21 cellular contexts compared by ENCODE assay signal in genomic region chr10:83127942-83128575, GRCh38.
DNase-seq lines count a peak whose midpoint lies in the region; ATAC-seq, FAIRE-seq and TF ChIP-seq lines count a peak whose summit lies in the region.
"Had no signal": no experiment of that assay in that cellular context is flagged by ENCODE, and none has a peak within 500 bp of the region (broad histone marks: within the 10 kb centered on the region; RNA-seq: fewer than 3 reads in every experiment).

No MANE protein-coding gene starts in this region.

- H3K4me3 ChIP-seq in astrocyte of the cerebellum (ENCODE audit: low read depth, low read length) (no peak overlapping the region), esophagus squamous epithelium (no peak overlapping the region)
- H3K4me3 ChIP-seq: A549, SJCRH30 had no signal

- H3K4me1 ChIP-seq in esophagus squamous epithelium: peaks cover 0 to 15% (median 0%) of the 10 kb centered on the region in 3 donors
- H3K4me1 ChIP-seq: A549, Caco-2, SJCRH30 had no signal

- H3K36me3 Mint-ChIP-seq in nephron progenitor cell (ENCODE audit: low read depth): no peaks in the 10 kb centered on the region
- no peaks in the 10 kb centered on the region for H3K36me3 Mint-ChIP-seq in activated T-helper 2 cell treated with anti-CD3 and anti-CD28 coated beads, Interferon-gamma antibody, Interleukin-2, Interleukin-4, amounts not matched to agents 10 μg/mL and 5 μg/mL and 100 μg/mL, durations not matched to agents 14 hours and 24 hours and 36 hours (ENCODE audit: low read depth)

- H3K27me3 ChIP-seq in esophagus squamous epithelium: no peaks in the 10 kb centered on the region
- H3K27me3 ChIP-seq: SJCRH30 had no signal

- FAIRE-seq in RCC 7860 (lab: Jason Lieb, UNC): no peak
- FAIRE-seq: A549, GM12891, HepG2 had no signal

- no peak overlapping the region for H3K27ac Mint-ChIP-seq in nephron progenitor cell
- no peak overlapping the region for H3K27ac Mint-ChIP-seq in activated T-helper 2 cell treated with anti-CD3 and anti-CD28 coated beads, Interferon-gamma antibody, Interleukin-2, Interleukin-4, amounts not matched to agents 10 μg/mL and 5 μg/mL and 100 μg/mL, durations not matched to agents 14 hours and 24 hours and 36 hours

- DNase-seq in DMS 273 (lab: John Stamatoyannopoulos, UW; ENCODE audit: unreplicated experiment) (peak; percentile 19), RCC 7860 (ENCODE audit: low spot score) (peak; percentile 22), astrocyte of the cerebellum (ENCODE audit: low read depth) (peak; percentile 65), esophagus squamous epithelium (lab: John Stamatoyannopoulos, UW) (no peak), nephron progenitor cell (no peak)
- no peak for DNase-seq in stimulated activated CD4-positive, alpha-beta T cell treated with anti-CD3 and anti-CD28 coated beads, Interleukin-4, amount 100 ng/mL, for 1 hour
- DNase-seq in activated T-helper 2 cell treated with anti-CD3 and anti-CD28 coated beads, Interferon-gamma antibody, Interleukin-2, Interleukin-4, amounts not matched to agents 10 μg/mL and 5 μg/mL and 100 μg/mL, durations not matched to agents 14 hours and 24 hours and 36 hours (ENCODE audit: low spot score): no peak
- DNase-seq: Caco-2, DMS79, NCI-H1105 treated with DMSO at 0.1 percent for 48 hours, NCI-H187 treated with DMSO at 0.1 percent for 48 hours, NCI-H2171, NCI-H446 treated with DMSO at 0.1 percent for 48 hours, NCI-H774 had no signal

- in situ Hi-C loops in astrocyte of the cerebellum (cut with HindIII; ENCODE audit: low sequenced_read_pairs): no loop called here

- TF ChIP-seq POLR2A in esophagus squamous epithelium (IDR thresholded peaks at IDR 0.05): no peak

- TF ChIP-seq CTCF in astrocyte of the cerebellum (IDR thresholded peaks at IDR 0.05; ENCODE audit: low read depth, low read length, missing control alignments) (no peak), esophagus squamous epithelium (IDR thresholded peaks at IDR 0.05) (no peak), nephron progenitor cell (IDR thresholded peaks at IDR 0.05) (no peak)

- peaks cover 12% of the 10 kb centered on the region for H3K9me3 Mint-ChIP-seq in nephron progenitor cell
- peaks cover 44% of the 10 kb centered on the region for H3K9me3 Mint-ChIP-seq in activated T-helper 2 cell treated with anti-CD3 and anti-CD28 coated beads, Interferon-gamma antibody, Interleukin-2, Interleukin-4, amounts not matched to agents 10 μg/mL and 5 μg/mL and 100 μg/mL, durations not matched to agents 14 hours and 24 hours and 36 hours

- no peak overlapping the region for H3K4me3 Mint-ChIP-seq in nephron progenitor cell
- H3K4me3 Mint-ChIP-seq in activated T-helper 2 cell treated with anti-CD3 and anti-CD28 coated beads, Interferon-gamma antibody, Interleukin-2, Interleukin-4, amounts not matched to agents 10 μg/mL and 5 μg/mL and 100 μg/mL, durations not matched to agents 14 hours and 24 hours and 36 hours (ENCODE audit: low read depth): no peak overlapping the region

- H3K36me3 ChIP-seq in esophagus squamous epithelium: no peaks in the 10 kb centered on the region
- H3K36me3 ChIP-seq: SJCRH30 had no signal

- H3K9me3 ChIP-seq in esophagus squamous epithelium: no peaks in the 10 kb centered on the region
- H3K9me3 ChIP-seq: A549, Caco-2, SJCRH30 had no signal

- intact Hi-C loops in esophagus squamous epithelium (cut with DNase I): no loop called here
- intact Hi-C loops in activated T-helper 2 cell treated with anti-CD3 and anti-CD28 coated beads, Interferon-gamma antibody, Interleukin-2, Interleukin-4, amounts not matched to agents 10 μg/mL and 5 μg/mL and 100 μg/mL, durations not matched to agents 14 hours and 24 hours and 36 hours (cut with micrococcal nuclease): no loop called here

- WGBS in esophagus squamous epithelium, 2 donors: 43 to 53% methylated on average over 6 of the region's 6 CpGs

- peaks cover 5% of the 10 kb centered on the region for H3K27me3 Mint-ChIP-seq in nephron progenitor cell (ENCODE audit: low read depth, poor library complexity)
- H3K27me3 Mint-ChIP-seq in activated T-helper 2 cell treated with anti-CD3 and anti-CD28 coated beads, Interferon-gamma antibody, Interleukin-2, Interleukin-4, amounts not matched to agents 10 μg/mL and 5 μg/mL and 100 μg/mL, durations not matched to agents 14 hours and 24 hours and 36 hours (ENCODE audit: low read depth): no peaks in the 10 kb centered on the region

- no peaks in the 10 kb centered on the region for H3K4me1 Mint-ChIP-seq in nephron progenitor cell
- H3K4me1 Mint-ChIP-seq in activated T-helper 2 cell treated with anti-CD3 and anti-CD28 coated beads, Interferon-gamma antibody, Interleukin-2, Interleukin-4, amounts not matched to agents 10 μg/mL and 5 μg/mL and 100 μg/mL, durations not matched to agents 14 hours and 24 hours and 36 hours (ENCODE audit: low read depth): no peaks in the 10 kb centered on the region

- H3K27ac ChIP-seq in esophagus squamous epithelium: peak overlapping the region; percentile 34 to 57 (median 54)
- H3K27ac ChIP-seq: A549, KMS-11, SJCRH30 had no signal

- ATAC-seq in HG02884 (IDR thresholded peaks at IDR 0.05; ENCODE audit: unreplicated experiment): no peak
- ATAC-seq: A549, HCT116, HepG2 had no signal

Comparison
In these comparisons a context has a peak if more than half of its experiments do, and no peak if none do; other contexts are left out.
1. DNase-seq: peak in DMS 273 (single experiment), RCC 7860 (single experiment) and astrocyte of the cerebellum (single experiment); none in esophagus squamous epithelium (single experiment), nephron progenitor cell (single experiment), stimulated activated CD4-positive, alpha-beta T cell treated with anti-CD3 and anti-CD28 coated beads, Interleukin-4, amount 100 ng/mL, for 1 hour (single experiment) and activated T-helper 2 cell treated with anti-CD3 and anti-CD28 coated beads, Interferon-gamma antibody, Interleukin-2, Interleukin-4, amounts not matched to agents 10 μg/mL and 5 μg/mL and 100 μg/mL, durations not matched to agents 14 hours and 24 hours and 36 hours (single experiment).